28 cellular contexts compared by ENCODE assay signal in genomic region chr17:15101175-15101574, GRCh38.
"Had no signal": no experiment of that assay in that cellular context is flagged by ENCODE, and none has a peak within 500 bp of the region (broad histone marks: within the 10 kb centered on the region; RNA-seq: fewer than 3 reads in every experiment).

No MANE protein-coding gene starts in this region.

- DNase-seq: activated CD4-positive, alpha-beta memory T cell treated with anti-CD3 and anti-CD28 coated beads, Interleukin-2, amount 10 ng/mL, durations not matched to agents 7 days and 5 days; activated CD4-positive, alpha-beta T cell treated with anti-CD3 and anti-CD28 coated beads for 1 hour; activated CD4-positive, alpha-beta T cell treated with anti-CD3 and anti-CD28 coated beads for 4 hours; activated CD4-positive, alpha-beta T cell treated with anti-CD3 and anti-CD28 coated beads, Interleukin-2, amount 10 ng/mL, durations not matched to agents 7 days and 5 days; activated CD4-positive, alpha-beta T cell treated with anti-CD3 and anti-CD28 coated beads, Interleukin-2, amount 50 U/mL, for 4 hours; activated CD8-positive, alpha-beta memory T cell treated with anti-CD3 and anti-CD28 coated beads, Interleukin-2, amount 50 U/mL, for 48 hours; activated effector memory CD4-positive, alpha-beta T cell treated with Interleukin-2 at 50 U/mL for 16 hours; activated gamma-delta T cell treated with Interleukin-2 at 50 U/mL for 16 hours; activated naive CD4-positive, alpha-beta T cell treated with anti-CD3 and anti-CD28 coated beads, Interleukin-2, amount 50 U/mL, for 16 hours; activated naive CD4-positive, alpha-beta T cell treated with Interleukin-2 at 50 U/mL for 16 hours; activated T-cell treated with anti-CD3 and anti-CD28 coated beads for 4 hours; activated T-cell treated with anti-CD3 and anti-CD28 coated beads, Interleukin-2, amount 50 U/mL, for 24 hours; amniotic stem cell; anterior cingulate cortex; brain microvascular endothelial cell; dermis blood vessel endothelial cell; effector CD8-positive, alpha-beta T cell; erythroblast; foreskin keratinocyte; gastrocnemius medialis; glutamatergic neuron; heart left ventricle; T-helper 2 cell had no signal

- H3K4me1 Mint-ChIP-seq: activated CD4-positive, alpha-beta memory T cell treated with anti-CD3 and anti-CD28 coated beads, Interleukin-2, amount 10 ng/mL, durations not matched to agents 7 days and 5 days; activated CD4-positive, alpha-beta T cell treated with anti-CD3 and anti-CD28 coated beads, Interleukin-2, amount 10 ng/mL, durations not matched to agents 7 days and 5 days; activated T-helper 17 cell treated with anti-CD3 and anti-CD28 coated beads, Interleukin-2, amount 50 U/mL, for 72 hours; central memory CD8-positive, alpha-beta T cell had no signal

- ATAC-seq: activated T-helper 17 cell treated with anti-CD3 and anti-CD28 coated beads, Interleukin-2, amount 50 U/mL, for 72 hours; foreskin keratinocyte; gastrocnemius medialis; heart left ventricle had no signal

- H3K27ac ChIP-seq: brain microvascular endothelial cell, coronary artery, esophagus muscularis mucosa, foreskin keratinocyte, gastrocnemius medialis, heart left ventricle had no signal

- H3K27me3 Mint-ChIP-seq: activated CD4-positive, alpha-beta memory T cell treated with anti-CD3 and anti-CD28 coated beads, Interleukin-2, amount 10 ng/mL, durations not matched to agents 7 days and 5 days; activated CD4-positive, alpha-beta T cell treated with anti-CD3 and anti-CD28 coated beads, Interleukin-2, amount 10 ng/mL, durations not matched to agents 7 days and 5 days had no signal

- H3K9me3 ChIP-seq: esophagus muscularis mucosa, gastrocnemius medialis, heart left ventricle had no signal

- H3K4me3 Mint-ChIP-seq: activated CD4-positive, alpha-beta memory T cell treated with anti-CD3 and anti-CD28 coated beads, Interleukin-2, amount 10 ng/mL, durations not matched to agents 7 days and 5 days; activated CD4-positive, alpha-beta T cell treated with anti-CD3 and anti-CD28 coated beads, Interleukin-2, amount 10 ng/mL, durations not matched to agents 7 days and 5 days; activated naive CD8-positive, alpha-beta T cell; activated T-cell treated with anti-CD3 and anti-CD28 coated beads, Interleukin-2, amount 50 U/mL, for 24 hours; activated T-helper 17 cell treated with anti-CD3 and anti-CD28 coated beads, Interleukin-2, amount 50 U/mL, for 72 hours; central memory CD8-positive, alpha-beta T cell had no signal

- H3K36me3 ChIP-seq: brain microvascular endothelial cell, esophagus muscularis mucosa, gastrocnemius medialis, heart left ventricle had no signal

- H3K4me1 ChIP-seq: esophagus muscularis mucosa, gastrocnemius medialis had no signal

- H3K27me3 ChIP-seq: brain microvascular endothelial cell, gastrocnemius medialis, heart left ventricle had no signal

- H3K4me3 ChIP-seq: coronary artery, esophagus muscularis mucosa, gastrocnemius medialis, heart left ventricle had no signal

- H3K9me3 Mint-ChIP-seq: activated CD4-positive, alpha-beta memory T cell treated with anti-CD3 and anti-CD28 coated beads, Interleukin-2, amount 10 ng/mL, durations not matched to agents 7 days and 5 days; activated CD4-positive, alpha-beta T cell treated with anti-CD3 and anti-CD28 coated beads, Interleukin-2, amount 10 ng/mL, durations not matched to agents 7 days and 5 days; activated T-cell treated with anti-CD3 and anti-CD28 coated beads, Interleukin-2, amount 50 U/mL, for 24 hours; activated T-helper 17 cell treated with anti-CD3 and anti-CD28 coated beads, Interleukin-2, amount 50 U/mL, for 72 hours; central memory CD8-positive, alpha-beta T cell had no signal

- H3K27ac Mint-ChIP-seq: activated CD4-positive, alpha-beta memory T cell treated with anti-CD3 and anti-CD28 coated beads, Interleukin-2, amount 10 ng/mL, durations not matched to agents 7 days and 5 days; activated CD4-positive, alpha-beta T cell treated with anti-CD3 and anti-CD28 coated beads, Interleukin-2, amount 10 ng/mL, durations not matched to agents 7 days and 5 days; activated naive CD8-positive, alpha-beta T cell; activated T-cell treated with anti-CD3 and anti-CD28 coated beads, Interleukin-2, amount 50 U/mL, for 24 hours; activated T-helper 17 cell treated with anti-CD3 and anti-CD28 coated beads, Interleukin-2, amount 50 U/mL, for 72 hours had no signal

- H3K36me3 Mint-ChIP-seq: activated naive CD8-positive, alpha-beta T cell had no signal
